Comparison of ENCODE assay signal across 21 cellular contexts in the genomic region with DNA sequence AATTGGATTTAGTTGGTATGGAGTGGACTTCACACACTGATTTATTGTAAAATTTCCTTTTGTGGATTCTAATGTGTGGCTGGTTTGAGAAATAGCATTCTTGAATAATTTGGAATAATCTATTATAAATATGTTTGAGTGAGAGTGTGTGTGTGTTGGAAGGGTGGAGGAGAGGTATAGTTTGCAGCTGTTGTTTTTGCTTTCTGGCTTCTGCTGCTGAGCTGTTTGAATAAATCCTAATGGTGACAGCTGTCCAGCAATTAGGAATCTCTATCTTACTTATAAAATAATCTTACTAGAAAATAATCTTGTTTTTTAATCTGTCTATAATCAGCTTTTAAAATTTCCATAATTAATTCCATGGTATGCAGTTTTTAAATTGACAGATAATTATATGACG.
"Had no signal": no experiment of that assay in that cellular context is flagged by ENCODE, and none has a peak within 500 bp of the region (broad histone marks: within the 10 kb centered on the region; RNA-seq: fewer than 3 reads in every experiment).

No MANE protein-coding gene starts in this region.

- H3K27me3 ChIP-seq: brain microvascular endothelial cell, cardiac muscle cell had no signal

- H3K4me3 ChIP-seq: cardiac muscle cell had no signal

- ATAC-seq: PC-3 had no signal

- H3K36me3 Mint-ChIP-seq: activated CD4-positive, alpha-beta memory T cell treated with anti-CD3 and anti-CD28 coated beads for 36 hours; activated naive CD4-positive, alpha-beta T cell treated with anti-CD3 and anti-CD28 coated beads, Interleukin-2, amount 10 ng/mL, durations not matched to agents 7 days and 5 days; activated naive CD8-positive, alpha-beta T cell treated with anti-CD3 and anti-CD28 coated beads for 36 hours had no signal

- H3K27ac ChIP-seq: brain microvascular endothelial cell, cardiac muscle cell had no signal

- DNase-seq: activated CD4-positive, alpha-beta memory T cell treated with anti-CD3 and anti-CD28 coated beads for 36 hours; activated CD4-positive, alpha-beta T cell treated with anti-CD3 and anti-CD28 coated beads, Interleukin-2, amount 10 ng/mL, durations not matched to agents 7 days and 5 days; activated CD4-positive, CD25-positive, alpha-beta regulatory T cell; activated CD8-positive, alpha-beta memory T cell treated with anti-CD3 and anti-CD28 coated beads for 24 hours; activated gamma-delta T cell treated with Interleukin-2 at 50 U/mL for 16 hours; activated naive CD4-positive, alpha-beta T cell treated with anti-CD3 and anti-CD28 coated beads, Interleukin-2, amount 10 ng/mL, durations not matched to agents 7 days and 5 days; activated naive CD8-positive, alpha-beta T cell treated with anti-CD3 and anti-CD28 coated beads for 36 hours; activated T-cell treated with anti-CD3 and anti-CD28 coated beads for 4 hours; activated T-cell treated with anti-CD3 and anti-CD28 coated beads, Interleukin-2, amount 50 U/mL, for 48 hours; brain microvascular endothelial cell; Karpas-422; NCI-H2029 treated with DMSO at 0.1 percent for 48 hours; NCI-H446; NCI-H526; NCI-H774; PC-3; SHP77 treated with DMSO at 0.1 percent for 48 hours; T-helper 9 cell had no signal

- H3K4me3 Mint-ChIP-seq: activated CD4-positive, alpha-beta memory T cell treated with anti-CD3 and anti-CD28 coated beads for 36 hours; activated CD4-positive, alpha-beta T cell treated with anti-CD3 and anti-CD28 coated beads, Interleukin-2, amount 10 ng/mL, durations not matched to agents 7 days and 5 days; activated naive CD4-positive, alpha-beta T cell treated with anti-CD3 and anti-CD28 coated beads, Interleukin-2, amount 10 ng/mL, durations not matched to agents 7 days and 5 days; activated naive CD8-positive, alpha-beta T cell treated with anti-CD3 and anti-CD28 coated beads for 36 hours; T-helper 1 cell treated with Interleukin-12 subunit alpha and Interleukin-12 subunit beta and Interleukin-4 antibody, amounts not matched to agents 30 μg/mL and 1 μg/mL, for 36 hours had no signal

- H3K27ac Mint-ChIP-seq: activated CD4-positive, alpha-beta memory T cell treated with anti-CD3 and anti-CD28 coated beads for 36 hours; activated CD4-positive, alpha-beta T cell treated with anti-CD3 and anti-CD28 coated beads, Interleukin-2, amount 10 ng/mL, durations not matched to agents 7 days and 5 days; activated naive CD4-positive, alpha-beta T cell treated with anti-CD3 and anti-CD28 coated beads, Interleukin-2, amount 10 ng/mL, durations not matched to agents 7 days and 5 days; activated naive CD8-positive, alpha-beta T cell treated with anti-CD3 and anti-CD28 coated beads for 36 hours; activated T-helper 2 cell treated with anti-CD3 and anti-CD28 coated beads, Interferon-gamma antibody, Interleukin-2, Interleukin-4, amounts not matched to agents 10 μg/mL and 5 μg/mL and 100 μg/mL, durations not matched to agents 14 hours and 24 hours and 36 hours; T-helper 1 cell treated with Interleukin-12 subunit alpha and Interleukin-12 subunit beta and Interleukin-4 antibody, amounts not matched to agents 30 μg/mL and 1 μg/mL, for 36 hours had no signal

- H3K36me3 ChIP-seq: brain microvascular endothelial cell, cardiac muscle cell had no signal

- H3K4me1 Mint-ChIP-seq: activated CD4-positive, alpha-beta T cell treated with anti-CD3 and anti-CD28 coated beads, Interleukin-2, amount 10 ng/mL, durations not matched to agents 7 days and 5 days; activated naive CD4-positive, alpha-beta T cell treated with anti-CD3 and anti-CD28 coated beads, Interleukin-2, amount 10 ng/mL, durations not matched to agents 7 days and 5 days; activated naive CD8-positive, alpha-beta T cell treated with anti-CD3 and anti-CD28 coated beads for 36 hours had no signal
